ENCODE assay signal across 9 cellular contexts in genomic region chr3:182092662-182093262, GRCh38.
DNase-seq lines count a peak whose midpoint lies in the region; ATAC-seq and TF ChIP-seq lines count a peak whose summit lies in the region.
"Had no signal": no experiment of that assay in that cellular context is flagged by ENCODE, and none has a peak within 500 bp of the region (broad histone marks: within the 10 kb centered on the region; RNA-seq: fewer than 3 reads in every experiment).

No MANE protein-coding gene starts in this region.

- DNase-seq in SHP77 (lab: John Stamatoyannopoulos, UW): peak; percentile 90
- peak in 48 of 56 donors; percentile 3 to 81 (median 44) for DNase-seq in nucleus accumbens (lab: John Stamatoyannopoulos, UW)
- no peak for DNase-seq in foreskin fibroblast
- no peak for DNase-seq in GM19238 (ENCODE audit: insufficient read length, low spot score)

- H3K4me3 ChIP-seq in foreskin fibroblast (ENCODE audit: low read depth in 1 of 2, low read length in 2 of 2): no peak overlapping the region
- H3K4me3 ChIP-seq: K562 had no signal

- no peak for TF ChIP-seq CTCF in foreskin fibroblast (IDR thresholded peaks at IDR 0.05; ENCODE audit: low read depth, low read length)

- peak; percentile 74 for ATAC-seq in GM18907 (IDR thresholded peaks at IDR 0.05; ENCODE audit: unreplicated experiment)
- ATAC-seq in HG03460 (IDR thresholded peaks at IDR 0.05; ENCODE audit: unreplicated experiment): peak; percentile 62
- no peak for ATAC-seq in GM18498 (IDR thresholded peaks at IDR 0.05; ENCODE audit: unreplicated experiment)
- ATAC-seq: K562, left lobe of liver had no signal

Comparison
In these comparisons a context has a peak if more than half of its experiments do, and no peak if none do; other contexts are left out.
1. DNase-seq: peak in SHP77 (2 of 2) and nucleus accumbens (48 of 56); none in foreskin fibroblast (0 of 2) and GM19238 (single experiment).